ENCODE assay signal across 9 cellular contexts in genomic region chr1:230310381-230311163, GRCh38.
DNase-seq lines count a peak whose midpoint lies in the region; ATAC-seq and TF ChIP-seq lines count a peak whose summit lies in the region.
"Had no signal": no experiment of that assay in that cellular context is flagged by ENCODE, and none has a peak within 500 bp of the region (broad histone marks: within the 10 kb centered on the region; RNA-seq: fewer than 3 reads in every experiment).

No MANE protein-coding gene starts in this region.

- peaks cover 25% of the 10 kb centered on the region for H3K27me3 Mint-ChIP-seq in central memory CD8-positive, alpha-beta T cell
- H3K27me3 Mint-ChIP-seq: activated naive CD4-positive, alpha-beta T cell treated with anti-CD3 and anti-CD28 coated beads, Interleukin-2, amount 50 U/mL, for 24 hours had no signal

- peaks cover 5% of the 10 kb centered on the region for H3K4me1 Mint-ChIP-seq in central memory CD8-positive, alpha-beta T cell

- POLR2A ChIA-PET in HEK293 (lab: Yijun Ruan, JAX): interaction anchor here (0.8 to 1.1 kb wide), 2 partner anchors 66 to 649 kb away, joined by 3 read pairs; no protein-coding TSS in a partner anchor

- H3K9me3 Mint-ChIP-seq in central memory CD8-positive, alpha-beta T cell: no peaks in the 10 kb centered on the region
- H3K9me3 Mint-ChIP-seq: activated naive CD4-positive, alpha-beta T cell treated with anti-CD3 and anti-CD28 coated beads, Interleukin-2, amount 50 U/mL, for 24 hours had no signal

- H3K4me3 ChIP-seq in HEK293 (ENCODE audit: low read depth, low read length): no peak overlapping the region

- H3K27ac ChIP-seq in HEK293 (ENCODE audit: extremely low read depth, low read depth, low read length): no peak overlapping the region

- peak; percentile 85 for DNase-seq in D341Med (ENCODE audit: low spot score)
- peak; percentile 87 for DNase-seq in NCI-H2227 (lab: John Stamatoyannopoulos, UW; ENCODE audit: unreplicated experiment)
- DNase-seq in activated CD4-positive, alpha-beta T cell treated with anti-CD3 and anti-CD28 coated beads for 1 hour: peak; percentile 41
- peak; percentile 33 to 47 for DNase-seq in central memory CD8-positive, alpha-beta T cell (ENCODE audit: low spot score in 2 of 2)
- peak; percentile 77 for DNase-seq in kidney tubule cell (ENCODE audit: low spot score)
- peak; percentile 68 for DNase-seq in stimulated activated CD4-positive, alpha-beta T cell treated with anti-CD3 and anti-CD28 coated beads, Interleukin-4, amount 100 ng/mL, for 24 hours

- no peak overlapping the region for H3K27ac Mint-ChIP-seq in central memory CD8-positive, alpha-beta T cell (ENCODE audit: low read depth)
- H3K27ac Mint-ChIP-seq: activated naive CD4-positive, alpha-beta T cell treated with anti-CD3 and anti-CD28 coated beads, Interleukin-2, amount 50 U/mL, for 24 hours had no signal

- H3K36me3 Mint-ChIP-seq in central memory CD8-positive, alpha-beta T cell (ENCODE audit: insufficient read depth): no peaks in the 10 kb centered on the region
- H3K36me3 Mint-ChIP-seq: activated naive CD4-positive, alpha-beta T cell treated with anti-CD3 and anti-CD28 coated beads, Interleukin-2, amount 50 U/mL, for 24 hours had no signal

- ATAC-seq in central memory CD8-positive, alpha-beta T cell (replicated peaks; ENCODE audit: extremely low read depth, poor library complexity, severe bottlenecking): no peak
- no peak for ATAC-seq in HG03095 (IDR thresholded peaks at IDR 0.05; ENCODE audit: unreplicated experiment)

- no peaks in the 10 kb centered on the region for H3K9me3 ChIP-seq in HEK293 (ENCODE audit: control insufficient read depth, insufficient read depth, low read depth, low read length)

- H3K36me3 ChIP-seq in HEK293 (ENCODE audit: control insufficient read depth in 2 of 2, insufficient read depth in 1 of 2, low read length in 2 of 2): no peaks in the 10 kb centered on the region

- no peaks in the 10 kb centered on the region for H3K4me1 ChIP-seq in HEK293 (ENCODE audit: control insufficient read depth, insufficient read depth, low read length)

- TF ChIP-seq CTCF in HEK293 (tag by site-specific recombination; IDR thresholded peaks at IDR 0.05): peak; percentile 96

- CTCF ChIA-PET in HEK293 (lab: Yijun Ruan, JAX): interaction anchor here (0.5 to 2.3 kb wide), 20 partner anchors 10 to 1053 kb away, joined by 3 to 10 read pairs (median 3); no protein-coding TSS in a partner anchor

- no peak overlapping the region for H3K4me3 Mint-ChIP-seq in central memory CD8-positive, alpha-beta T cell
- H3K4me3 Mint-ChIP-seq: activated naive CD4-positive, alpha-beta T cell treated with anti-CD3 and anti-CD28 coated beads, Interleukin-2, amount 50 U/mL, for 24 hours had no signal

TF ChIP-seq in HEK293, 187 proteins besides CTCF, POLR2A, EP300 and RAD21:
- TF ChIP-seq ZNF366 (tag by site-specific recombination; conservative IDR thresholded peaks at IDR 0.05) (no peak), BCL11A (tag by site-specific recombination; IDR thresholded peaks at IDR 0.05; ENCODE audit: low read depth) (0 out of 2 replicates have a peak, but pooled peaks have one; percentile 61), ZNF112 (tag by site-specific recombination; IDR thresholded peaks at IDR 0.05) (no peak), ZEB2 (tag by site-specific recombination; IDR thresholded peaks at IDR 0.05) (0 out of 2 replicates have a peak, but pooled peaks have one; percentile 31), ZNF24 (tag by site-specific recombination; IDR thresholded peaks at IDR 0.05) (peak; percentile 87), ZNF391 (tag by site-specific recombination; IDR thresholded peaks at IDR 0.05; ENCODE audit: borderline replicate concordance, low read depth) (peak; percentile 30; the same call in 1 of the 2 replicates), ZXDB (tag by site-specific recombination; IDR thresholded peaks at IDR 0.05) (0 out of 2 replicates have a peak, but pooled peaks have one; percentile 33), ZNF654 (tag by site-specific recombination; IDR thresholded peaks at IDR 0.05; ENCODE audit: low read depth) (peak; percentile 97), ZNF629 (tag by site-specific recombination; IDR thresholded peaks at IDR 0.05) (0 out of 2 replicates have a peak, but pooled peaks have one; percentile 23), ZNF626 (tag by site-specific recombination; IDR thresholded peaks at IDR 0.05) (no peak), ZNF324 (tag by site-specific recombination; IDR thresholded peaks at IDR 0.05) (no peak), ZNF561 (tag by site-specific recombination; IDR thresholded peaks at IDR 0.05; ENCODE audit: borderline replicate concordance) (no peak), SCRT1 (tag by site-specific recombination; IDR thresholded peaks at IDR 0.05; ENCODE audit: borderline replicate concordance) (peak; percentile 63; the same call in 1 of the 2 replicates), ZNF600 (tag by site-specific recombination; IDR thresholded peaks at IDR 0.05) (peak; percentile 67), ZNF660 (tag by site-specific recombination; IDR thresholded peaks at IDR 0.05) (peak; percentile 74), ZBTB48 (tag by site-specific recombination; IDR thresholded peaks at IDR 0.05) (peak; percentile 88), BCL11B (tag by site-specific recombination; IDR thresholded peaks at IDR 0.05; ENCODE audit: low read depth) (peak; percentile 67), SETDB1 (IDR thresholded peaks at IDR 0.05; ENCODE audit: insufficient read length, low read length) (no peak), ZNF776 (tag by site-specific recombination; IDR thresholded peaks at IDR 0.05; ENCODE audit: borderline replicate concordance) (no peak), ZNF2 (tag by site-specific recombination; IDR thresholded peaks at IDR 0.05) (peak; percentile 87), ZNF658 (tag by site-specific recombination; IDR thresholded peaks at IDR 0.05) (no peak), SCRT2 (tag by site-specific recombination; IDR thresholded peaks at IDR 0.05) (peak; percentile 74), ZNF571 (tag by site-specific recombination; IDR thresholded peaks at IDR 0.05) (no peak), ZNF521 (tag by site-specific recombination; IDR thresholded peaks at IDR 0.05) (no peak), ZFP37 (tag by site-specific recombination; IDR thresholded peaks at IDR 0.05) (0 out of 2 replicates have a peak, but pooled peaks have one; percentile 22), SP7 (tag by site-specific recombination; IDR thresholded peaks at IDR 0.05) (peak; percentile 45; the same call in 1 of the 2 replicates), ZNF169 (tag by site-specific recombination; IDR thresholded peaks at IDR 0.05) (no peak)
- TF ChIP-seq, protein P1, sequence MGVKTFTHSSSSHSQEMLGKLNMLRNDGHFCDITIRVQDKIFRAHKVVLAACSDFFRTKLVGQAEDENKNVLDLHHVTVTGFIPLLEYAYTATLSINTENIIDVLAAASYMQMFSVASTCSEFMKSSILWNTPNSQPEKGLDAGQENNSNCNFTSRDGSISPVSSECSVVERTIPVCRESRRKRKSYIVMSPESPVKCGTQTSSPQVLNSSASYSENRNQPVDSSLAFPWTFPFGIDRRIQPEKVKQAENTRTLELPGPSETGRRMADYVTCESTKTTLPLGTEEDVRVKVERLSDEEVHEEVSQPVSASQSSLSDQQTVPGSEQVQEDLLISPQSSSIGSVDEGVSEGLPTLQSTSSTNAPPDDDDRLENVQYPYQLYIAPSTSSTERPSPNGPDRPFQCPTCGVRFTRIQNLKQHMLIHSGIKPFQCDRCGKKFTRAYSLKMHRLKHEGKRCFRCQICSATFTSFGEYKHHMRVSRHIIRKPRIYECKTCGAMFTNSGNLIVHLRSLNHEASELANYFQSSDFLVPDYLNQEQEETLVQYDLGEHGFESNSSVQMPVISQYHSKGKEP (tag by site-specific recombination; IDR thresholded peaks at IDR 0.05): no peak; the same call in 1 of the 2 replicates
- TF ChIP-seq, protein P2, sequence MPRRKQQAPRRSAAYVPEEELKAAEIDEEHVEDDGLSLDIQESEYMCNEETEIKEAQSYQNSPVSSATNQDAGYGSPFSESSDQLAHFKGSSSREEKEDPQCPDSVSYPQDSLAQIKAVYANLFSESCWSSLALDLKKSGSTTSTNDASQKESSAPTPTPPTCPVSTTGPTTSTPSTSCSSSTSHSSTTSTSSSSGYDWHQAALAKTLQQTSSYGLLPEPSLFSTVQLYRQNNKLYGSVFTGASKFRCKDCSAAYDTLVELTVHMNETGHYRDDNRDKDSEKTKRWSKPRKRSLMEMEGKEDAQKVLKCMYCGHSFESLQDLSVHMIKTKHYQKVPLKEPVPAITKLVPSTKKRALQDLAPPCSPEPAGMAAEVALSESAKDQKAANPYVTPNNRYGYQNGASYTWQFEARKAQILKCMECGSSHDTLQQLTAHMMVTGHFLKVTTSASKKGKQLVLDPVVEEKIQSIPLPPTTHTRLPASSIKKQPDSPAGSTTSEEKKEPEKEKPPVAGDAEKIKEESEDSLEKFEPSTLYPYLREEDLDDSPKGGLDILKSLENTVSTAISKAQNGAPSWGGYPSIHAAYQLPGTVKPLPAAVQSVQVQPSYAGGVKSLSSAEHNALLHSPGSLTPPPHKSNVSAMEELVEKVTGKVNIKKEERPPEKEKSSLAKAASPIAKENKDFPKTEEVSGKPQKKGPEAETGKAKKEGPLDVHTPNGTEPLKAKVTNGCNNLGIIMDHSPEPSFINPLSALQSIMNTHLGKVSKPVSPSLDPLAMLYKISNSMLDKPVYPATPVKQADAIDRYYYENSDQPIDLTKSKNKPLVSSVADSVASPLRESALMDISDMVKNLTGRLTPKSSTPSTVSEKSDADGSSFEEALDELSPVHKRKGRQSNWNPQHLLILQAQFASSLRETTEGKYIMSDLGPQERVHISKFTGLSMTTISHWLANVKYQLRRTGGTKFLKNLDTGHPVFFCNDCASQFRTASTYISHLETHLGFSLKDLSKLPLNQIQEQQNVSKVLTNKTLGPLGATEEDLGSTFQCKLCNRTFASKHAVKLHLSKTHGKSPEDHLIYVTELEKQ (tag by site-specific recombination; IDR thresholded peaks at IDR 0.05; ENCODE audit: borderline replicate concordance): no peak
